ENCODE assay signal across 1 cellular context in the genomic region with DNA sequence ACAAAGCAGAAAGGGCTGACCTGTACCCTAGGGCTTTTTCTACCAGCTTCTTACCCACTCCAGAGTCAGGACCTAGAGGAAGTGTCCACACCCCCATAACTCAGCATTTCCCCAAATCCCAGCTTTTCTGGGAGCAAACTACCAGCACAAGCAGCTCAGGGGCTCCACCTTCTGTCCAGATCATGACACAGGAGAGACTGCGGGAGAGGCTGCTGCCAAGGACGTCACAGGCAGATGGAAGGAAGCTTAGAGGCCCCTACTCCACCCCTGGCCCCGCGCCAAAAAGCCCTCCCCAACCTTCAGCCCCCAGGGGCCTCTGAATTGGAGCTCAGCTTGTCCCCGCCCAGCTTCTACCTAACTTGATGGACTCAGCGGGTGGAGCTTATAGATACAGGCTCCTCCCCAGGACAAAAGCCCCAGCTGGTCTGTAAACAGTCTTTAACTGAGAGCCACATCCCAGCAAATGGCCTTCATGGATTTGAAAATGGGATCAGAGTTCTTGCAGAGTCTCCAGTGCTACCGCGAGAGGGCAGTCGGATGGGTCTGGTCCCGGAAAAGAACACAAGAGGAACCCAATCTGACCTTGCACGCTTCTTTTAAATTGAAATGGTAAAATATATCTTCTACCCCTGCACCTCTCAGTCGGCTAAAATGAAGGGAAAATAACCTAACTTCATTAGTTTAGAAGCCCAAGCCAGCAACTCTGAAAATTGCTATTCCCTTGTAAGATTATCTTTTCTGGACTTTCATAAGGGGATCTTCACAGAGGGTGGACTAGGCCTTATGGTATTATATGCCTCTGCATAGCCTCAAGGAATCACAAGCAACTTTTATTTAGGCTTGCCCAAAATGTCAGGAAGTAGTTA.
TF ChIP-seq lines count a peak whose summit lies in the region.

No MANE protein-coding gene starts in this region.

TF ChIP-seq in K562, 482 proteins besides CTCF, POLR2A, EP300 and RAD21 (continued from another document and continues in another):
- TF ChIP-seq, protein P1, sequence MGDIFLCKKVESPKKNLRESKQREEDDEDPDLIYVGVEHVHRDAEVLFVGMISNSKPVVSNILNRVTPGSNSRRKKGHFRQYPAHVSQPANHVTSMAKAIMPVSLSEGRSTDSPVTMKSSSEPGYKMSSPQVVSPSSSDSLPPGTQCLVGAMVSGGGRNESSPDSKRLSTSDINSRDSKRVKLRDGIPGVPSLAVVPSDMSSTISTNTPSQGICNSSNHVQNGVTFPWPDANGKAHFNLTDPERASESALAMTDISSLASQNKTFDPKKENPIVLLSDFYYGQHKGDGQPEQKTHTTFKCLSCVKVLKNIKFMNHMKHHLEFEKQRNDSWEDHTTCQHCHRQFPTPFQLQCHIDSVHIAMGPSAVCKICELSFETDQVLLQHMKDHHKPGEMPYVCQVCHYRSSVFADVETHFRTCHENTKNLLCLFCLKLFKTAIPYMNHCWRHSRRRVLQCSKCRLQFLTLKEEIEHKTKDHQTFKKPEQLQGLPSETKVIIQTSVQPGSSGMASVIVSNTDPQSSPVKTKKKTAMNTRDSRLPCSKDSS (IDR thresholded peaks at IDR 0.05; ENCODE audit: low read depth, partially characterized antibody) = no peak
- TF ChIP-seq MECOM (CRISPR knock-in tag; IDR thresholded peaks at IDR 0.05) (no peak), RFX1 (IDR thresholded peaks at IDR 0.05) (no peak), TCF7L2 (IDR thresholded peaks at IDR 0.05; ENCODE audit: low read depth, low read length) (no peak), NCOA1 (IDR thresholded peaks at IDR 0.05; ENCODE audit: low read depth) (no peak), PRMT5 (CRISPR knock-in tag; IDR thresholded peaks at IDR 0.05) (no peak), EP400 (IDR thresholded peaks at IDR 0.05) (peak; percentile 53; the same call in 1 of the 2 replicates), DIDO1 (tag; IDR thresholded peaks at IDR 0.05; ENCODE audit: low read depth) (0 out of 2 replicates have a peak, but pooled peaks have one; percentile 20), PCBP2 (IDR thresholded peaks at IDR 0.05; ENCODE audit: low read depth, low read length, poor library complexity, severe bottlenecking) (no peak), ILK (tag; IDR thresholded peaks at IDR 0.05; ENCODE audit: borderline replicate concordance, low read depth) (no peak), PRPF4 (IDR thresholded peaks at IDR 0.05; ENCODE audit: insufficient read depth, low read depth, low read length, poor library complexity, severe bottlenecking) (no peak), MXI1 (IDR thresholded peaks at IDR 0.05; ENCODE audit: low read depth, low read length) (no peak), PHB2 (IDR thresholded peaks at IDR 0.05; ENCODE audit: low read depth) (no peak), GTF2E2 (tag; IDR thresholded peaks at IDR 0.05) (no peak), GATA2 (CRISPR knock-in tag; IDR thresholded peaks at IDR 0.05) (no peak), KLF6 (CRISPR knock-in tag; IDR thresholded peaks at IDR 0.05; ENCODE audit: borderline replicate concordance) (0 out of 2 replicates have a peak, but pooled peaks have one; percentile 12), POLR3G (IDR thresholded peaks at IDR 0.05; ENCODE audit: extremely low read depth, insufficient read length, insufficient replicate concordance) (no peak), ZNF586 (CRISPR knock-in tag; conservative IDR thresholded peaks at IDR 0.05) (peak; percentile 59; the same call in 1 of the 2 replicates), HDAC6 (IDR thresholded peaks at IDR 0.05; ENCODE audit: low read depth, low read length) (no peak), ZNF184 (CRISPR knock-in tag; IDR thresholded peaks at IDR 0.05) (no peak), ZNF780A (CRISPR knock-in tag; IDR thresholded peaks at IDR 0.05) (no peak), FUS (optimal IDR thresholded peaks at IDR 0.05; ENCODE audit: low read depth, low read length) (no peak)
- TF ChIP-seq, protein P2, sequence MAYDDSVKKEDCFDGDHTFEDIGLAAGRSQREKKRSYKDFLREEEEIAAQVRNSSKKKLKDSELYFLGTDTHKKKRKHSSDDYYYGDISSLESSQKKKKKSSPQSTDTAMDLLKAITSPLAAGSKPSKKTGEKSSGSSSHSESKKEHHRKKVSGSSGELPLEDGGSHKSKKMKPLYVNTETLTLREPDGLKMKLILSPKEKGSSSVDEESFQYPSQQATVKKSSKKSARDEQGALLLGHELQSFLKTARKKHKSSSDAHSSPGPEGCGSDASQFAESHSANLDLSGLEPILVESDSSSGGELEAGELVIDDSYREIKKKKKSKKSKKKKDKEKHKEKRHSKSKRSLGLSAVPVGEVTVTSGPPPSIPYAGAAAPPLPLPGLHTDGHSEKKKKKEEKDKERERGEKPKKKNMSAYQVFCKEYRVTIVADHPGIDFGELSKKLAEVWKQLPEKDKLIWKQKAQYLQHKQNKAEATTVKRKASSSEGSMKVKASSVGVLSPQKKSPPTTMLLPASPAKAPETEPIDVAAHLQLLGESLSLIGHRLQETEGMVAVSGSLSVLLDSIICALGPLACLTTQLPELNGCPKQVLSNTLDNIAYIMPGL (CRISPR knock-in tag; IDR thresholded peaks at IDR 0.05) = 0 out of 2 replicates have a peak, but pooled peaks have one; percentile 11
- TF ChIP-seq, protein P3, sequence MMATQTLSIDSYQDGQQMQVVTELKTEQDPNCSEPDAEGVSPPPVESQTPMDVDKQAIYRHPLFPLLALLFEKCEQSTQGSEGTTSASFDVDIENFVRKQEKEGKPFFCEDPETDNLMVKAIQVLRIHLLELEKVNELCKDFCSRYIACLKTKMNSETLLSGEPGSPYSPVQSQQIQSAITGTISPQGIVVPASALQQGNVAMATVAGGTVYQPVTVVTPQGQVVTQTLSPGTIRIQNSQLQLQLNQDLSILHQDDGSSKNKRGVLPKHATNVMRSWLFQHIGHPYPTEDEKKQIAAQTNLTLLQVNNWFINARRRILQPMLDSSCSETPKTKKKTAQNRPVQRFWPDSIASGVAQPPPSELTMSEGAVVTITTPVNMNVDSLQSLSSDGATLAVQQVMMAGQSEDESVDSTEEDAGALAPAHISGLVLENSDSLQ (IDR thresholded peaks at IDR 0.05) = peak; percentile 91
- TF ChIP-seq, protein P4, sequence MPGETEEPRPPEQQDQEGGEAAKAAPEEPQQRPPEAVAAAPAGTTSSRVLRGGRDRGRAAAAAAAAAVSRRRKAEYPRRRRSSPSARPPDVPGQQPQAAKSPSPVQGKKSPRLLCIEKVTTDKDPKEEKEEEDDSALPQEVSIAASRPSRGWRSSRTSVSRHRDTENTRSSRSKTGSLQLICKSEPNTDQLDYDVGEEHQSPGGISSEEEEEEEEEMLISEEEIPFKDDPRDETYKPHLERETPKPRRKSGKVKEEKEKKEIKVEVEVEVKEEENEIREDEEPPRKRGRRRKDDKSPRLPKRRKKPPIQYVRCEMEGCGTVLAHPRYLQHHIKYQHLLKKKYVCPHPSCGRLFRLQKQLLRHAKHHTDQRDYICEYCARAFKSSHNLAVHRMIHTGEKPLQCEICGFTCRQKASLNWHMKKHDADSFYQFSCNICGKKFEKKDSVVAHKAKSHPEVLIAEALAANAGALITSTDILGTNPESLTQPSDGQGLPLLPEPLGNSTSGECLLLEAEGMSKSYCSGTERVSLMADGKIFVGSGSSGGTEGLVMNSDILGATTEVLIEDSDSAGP (CRISPR knock-in tag; IDR thresholded peaks at IDR 0.05) = 0 out of 2 replicates have a peak, but pooled peaks have one; percentile 4
- TF ChIP-seq, protein P5, sequence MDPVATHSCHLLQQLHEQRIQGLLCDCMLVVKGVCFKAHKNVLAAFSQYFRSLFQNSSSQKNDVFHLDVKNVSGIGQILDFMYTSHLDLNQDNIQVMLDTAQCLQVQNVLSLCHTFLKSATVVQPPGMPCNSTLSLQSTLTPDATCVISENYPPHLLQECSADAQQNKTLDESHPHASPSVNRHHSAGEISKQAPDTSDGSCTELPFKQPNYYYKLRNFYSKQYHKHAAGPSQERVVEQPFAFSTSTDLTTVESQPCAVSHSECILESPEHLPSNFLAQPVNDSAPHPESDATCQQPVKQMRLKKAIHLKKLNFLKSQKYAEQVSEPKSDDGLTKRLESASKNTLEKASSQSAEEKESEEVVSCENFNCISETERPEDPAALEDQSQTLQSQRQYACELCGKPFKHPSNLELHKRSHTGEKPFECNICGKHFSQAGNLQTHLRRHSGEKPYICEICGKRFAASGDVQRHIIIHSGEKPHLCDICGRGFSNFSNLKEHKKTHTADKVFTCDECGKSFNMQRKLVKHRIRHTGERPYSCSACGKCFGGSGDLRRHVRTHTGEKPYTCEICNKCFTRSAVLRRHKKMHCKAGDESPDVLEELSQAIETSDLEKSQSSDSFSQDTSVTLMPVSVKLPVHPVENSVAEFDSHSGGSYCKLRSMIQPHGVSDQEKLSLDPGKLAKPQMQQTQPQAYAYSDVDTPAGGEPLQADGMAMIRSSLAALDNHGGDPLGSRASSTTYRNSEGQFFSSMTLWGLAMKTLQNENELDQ (CRISPR knock-in tag; IDR thresholded peaks at IDR 0.05; ENCODE audit: borderline replicate concordance) = no peak
- TF ChIP-seq, protein P6, sequence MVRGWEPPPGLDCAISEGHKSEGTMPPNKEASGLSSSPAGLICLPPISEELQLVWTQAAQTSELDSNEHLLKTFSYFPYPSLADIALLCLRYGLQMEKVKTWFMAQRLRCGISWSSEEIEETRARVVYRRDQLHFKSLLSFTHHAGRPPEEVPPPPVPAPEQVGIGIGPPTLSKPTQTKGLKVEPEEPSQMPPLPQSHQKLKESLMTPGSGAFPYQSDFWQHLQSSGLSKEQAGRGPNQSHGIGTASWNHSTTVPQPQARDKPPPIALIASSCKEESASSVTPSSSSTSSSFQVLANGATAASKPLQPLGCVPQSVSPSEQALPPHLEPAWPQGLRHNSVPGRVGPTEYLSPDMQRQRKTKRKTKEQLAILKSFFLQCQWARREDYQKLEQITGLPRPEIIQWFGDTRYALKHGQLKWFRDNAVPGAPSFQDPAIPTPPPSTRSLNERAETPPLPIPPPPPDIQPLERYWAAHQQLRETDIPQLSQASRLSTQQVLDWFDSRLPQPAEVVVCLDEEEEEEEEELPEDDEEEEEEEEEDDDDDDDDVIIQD (CRISPR knock-in tag; IDR thresholded peaks at IDR 0.05) = no peak
- TF ChIP-seq, protein P7, sequence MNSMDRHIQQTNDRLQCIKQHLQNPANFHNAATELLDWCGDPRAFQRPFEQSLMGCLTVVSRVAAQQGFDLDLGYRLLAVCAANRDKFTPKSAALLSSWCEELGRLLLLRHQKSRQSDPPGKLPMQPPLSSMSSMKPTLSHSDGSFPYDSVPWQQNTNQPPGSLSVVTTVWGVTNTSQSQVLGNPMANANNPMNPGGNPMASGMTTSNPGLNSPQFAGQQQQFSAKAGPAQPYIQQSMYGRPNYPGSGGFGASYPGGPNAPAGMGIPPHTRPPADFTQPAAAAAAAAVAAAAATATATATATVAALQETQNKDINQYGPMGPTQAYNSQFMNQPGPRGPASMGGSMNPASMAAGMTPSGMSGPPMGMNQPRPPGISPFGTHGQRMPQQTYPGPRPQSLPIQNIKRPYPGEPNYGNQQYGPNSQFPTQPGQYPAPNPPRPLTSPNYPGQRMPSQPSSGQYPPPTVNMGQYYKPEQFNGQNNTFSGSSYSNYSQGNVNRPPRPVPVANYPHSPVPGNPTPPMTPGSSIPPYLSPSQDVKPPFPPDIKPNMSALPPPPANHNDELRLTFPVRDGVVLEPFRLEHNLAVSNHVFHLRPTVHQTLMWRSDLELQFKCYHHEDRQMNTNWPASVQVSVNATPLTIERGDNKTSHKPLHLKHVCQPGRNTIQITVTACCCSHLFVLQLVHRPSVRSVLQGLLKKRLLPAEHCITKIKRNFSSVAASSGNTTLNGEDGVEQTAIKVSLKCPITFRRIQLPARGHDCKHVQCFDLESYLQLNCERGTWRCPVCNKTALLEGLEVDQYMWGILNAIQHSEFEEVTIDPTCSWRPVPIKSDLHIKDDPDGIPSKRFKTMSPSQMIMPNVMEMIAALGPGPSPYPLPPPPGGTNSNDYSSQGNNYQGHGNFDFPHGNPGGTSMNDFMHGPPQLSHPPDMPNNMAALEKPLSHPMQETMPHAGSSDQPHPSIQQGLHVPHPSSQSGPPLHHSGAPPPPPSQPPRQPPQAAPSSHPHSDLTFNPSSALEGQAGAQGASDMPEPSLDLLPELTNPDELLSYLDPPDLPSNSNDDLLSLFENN (IDR thresholded peaks at IDR 0.05; ENCODE audit: low read depth in 2 of 2, low read length in 2 of 2) = peak in 1 of 2 experiments; percentile 85; a peak in 2 of 4 replicates
- TF ChIP-seq, protein P8, sequence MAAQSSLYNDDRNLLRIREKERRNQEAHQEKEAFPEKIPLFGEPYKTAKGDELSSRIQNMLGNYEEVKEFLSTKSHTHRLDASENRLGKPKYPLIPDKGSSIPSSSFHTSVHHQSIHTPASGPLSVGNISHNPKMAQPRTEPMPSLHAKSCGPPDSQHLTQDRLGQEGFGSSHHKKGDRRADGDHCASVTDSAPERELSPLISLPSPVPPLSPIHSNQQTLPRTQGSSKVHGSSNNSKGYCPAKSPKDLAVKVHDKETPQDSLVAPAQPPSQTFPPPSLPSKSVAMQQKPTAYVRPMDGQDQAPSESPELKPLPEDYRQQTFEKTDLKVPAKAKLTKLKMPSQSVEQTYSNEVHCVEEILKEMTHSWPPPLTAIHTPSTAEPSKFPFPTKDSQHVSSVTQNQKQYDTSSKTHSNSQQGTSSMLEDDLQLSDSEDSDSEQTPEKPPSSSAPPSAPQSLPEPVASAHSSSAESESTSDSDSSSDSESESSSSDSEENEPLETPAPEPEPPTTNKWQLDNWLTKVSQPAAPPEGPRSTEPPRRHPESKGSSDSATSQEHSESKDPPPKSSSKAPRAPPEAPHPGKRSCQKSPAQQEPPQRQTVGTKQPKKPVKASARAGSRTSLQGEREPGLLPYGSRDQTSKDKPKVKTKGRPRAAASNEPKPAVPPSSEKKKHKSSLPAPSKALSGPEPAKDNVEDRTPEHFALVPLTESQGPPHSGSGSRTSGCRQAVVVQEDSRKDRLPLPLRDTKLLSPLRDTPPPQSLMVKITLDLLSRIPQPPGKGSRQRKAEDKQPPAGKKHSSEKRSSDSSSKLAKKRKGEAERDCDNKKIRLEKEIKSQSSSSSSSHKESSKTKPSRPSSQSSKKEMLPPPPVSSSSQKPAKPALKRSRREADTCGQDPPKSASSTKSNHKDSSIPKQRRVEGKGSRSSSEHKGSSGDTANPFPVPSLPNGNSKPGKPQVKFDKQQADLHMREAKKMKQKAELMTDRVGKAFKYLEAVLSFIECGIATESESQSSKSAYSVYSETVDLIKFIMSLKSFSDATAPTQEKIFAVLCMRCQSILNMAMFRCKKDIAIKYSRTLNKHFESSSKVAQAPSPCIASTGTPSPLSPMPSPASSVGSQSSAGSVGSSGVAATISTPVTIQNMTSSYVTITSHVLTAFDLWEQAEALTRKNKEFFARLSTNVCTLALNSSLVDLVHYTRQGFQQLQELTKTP (IDR thresholded peaks at IDR 0.05; ENCODE audit: low read depth in 1 of 2, partially characterized antibody in 2 of 2) = peak in 1 of 2 experiments; percentile 30
- TF ChIP-seq, protein P9, sequence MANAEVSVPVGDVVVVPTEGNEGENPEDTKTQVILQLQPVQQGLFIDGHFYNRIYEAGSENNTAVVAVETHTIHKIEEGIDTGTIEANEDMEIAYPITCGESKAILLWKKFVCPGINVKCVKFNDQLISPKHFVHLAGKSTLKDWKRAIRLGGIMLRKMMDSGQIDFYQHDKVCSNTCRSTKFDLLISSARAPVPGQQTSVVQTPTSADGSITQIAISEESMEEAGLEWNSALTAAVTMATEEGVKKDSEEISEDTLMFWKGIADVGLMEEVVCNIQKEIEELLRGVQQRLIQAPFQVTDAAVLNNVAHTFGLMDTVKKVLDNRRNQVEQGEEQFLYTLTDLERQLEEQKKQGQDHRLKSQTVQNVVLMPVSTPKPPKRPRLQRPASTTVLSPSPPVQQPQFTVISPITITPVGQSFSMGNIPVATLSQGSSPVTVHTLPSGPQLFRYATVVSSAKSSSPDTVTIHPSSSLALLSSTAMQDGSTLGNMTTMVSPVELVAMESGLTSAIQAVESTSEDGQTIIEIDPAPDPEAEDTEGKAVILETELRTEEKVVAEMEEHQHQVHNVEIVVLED (CRISPR knock-in tag; IDR thresholded peaks at IDR 0.05) = no peak
- TF ChIP-seq, protein P10, sequence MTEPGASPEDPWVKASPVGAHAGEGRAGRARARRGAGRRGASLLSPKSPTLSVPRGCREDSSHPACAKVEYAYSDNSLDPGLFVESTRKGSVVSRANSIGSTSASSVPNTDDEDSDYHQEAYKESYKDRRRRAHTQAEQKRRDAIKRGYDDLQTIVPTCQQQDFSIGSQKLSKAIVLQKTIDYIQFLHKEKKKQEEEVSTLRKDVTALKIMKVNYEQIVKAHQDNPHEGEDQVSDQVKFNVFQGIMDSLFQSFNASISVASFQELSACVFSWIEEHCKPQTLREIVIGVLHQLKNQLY (CRISPR knock-in tag; conservative IDR thresholded peaks at IDR 0.05) = 0 out of 4 replicates have a peak, but pooled peaks of 1 of the 2 experiments have one; percentile 65
